Comparison of ENCODE assay signal across 16 cellular contexts in genomic region chr18:59954746-59955145, GRCh38. TPM values are rescaled to one million over a fixed set of nuclear protein-coding genes. Genes with fewer than 3 reads are reported as not detected.
DNase-seq lines count a peak whose midpoint lies in the region; ATAC-seq and TF ChIP-seq lines count a peak whose summit lies in the region.
"Had no signal": no experiment of that assay in that cellular context is flagged by ENCODE, and none has a peak within 500 bp of the region (broad histone marks: within the 10 kb centered on the region; RNA-seq: fewer than 3 reads in every experiment).

No MANE protein-coding gene starts in this region.

- no peaks in the 10 kb centered on the region for H3K9me3 ChIP-seq in HCT116 (ENCODE audit: control insufficient read depth in 1 of 2, insufficient read depth in 1 of 2, low read depth in 1 of 2, low read length in 2 of 2)
- H3K9me3 ChIP-seq in Peyer's patch = no peaks in the 10 kb centered on the region
- H3K9me3 ChIP-seq: esophagus squamous epithelium, ovary had no signal

- intact Hi-C loops in HCT116 (cut with micrococcal nuclease) = no loop called here

- H3K27me3 ChIP-seq in HCT116 (ENCODE audit: insufficient read depth, low read length) (no peaks in the 10 kb centered on the region), Peyer's patch (no peaks in the 10 kb centered on the region)
- H3K27me3 ChIP-seq: esophagus squamous epithelium, ovary had no signal

- H3K9ac ChIP-seq in HCT116 (ENCODE audit: low read length) = peak overlapping the region; percentile 34

- H3K79me2 ChIP-seq in HCT116 (ENCODE audit: insufficient read depth, low read length) = no peaks in the 10 kb centered on the region

- H3K4me1 ChIP-seq in HCT116 (ENCODE audit: control insufficient read depth in 1 of 2, insufficient read depth in 2 of 2, low read length in 2 of 2) (peaks cover 90 to 98% of the 10 kb centered on the region in 2 experiments), Peyer's patch (no peaks in the 10 kb centered on the region)

- peak overlapping the region; percentile 68 for H3K4me2 ChIP-seq in HCT116 (ENCODE audit: low read length)

- TF ChIP-seq POLR2A in HCT116 (IDR thresholded peaks at IDR 0.05; ENCODE audit: borderline replicate concordance, extremely low read depth, insufficient read depth, insufficient read length) (no peak), Peyer's patch (IDR thresholded peaks at IDR 0.05) (no peak)

- TF ChIP-seq CTCF in HCT116 (IDR thresholded peaks at IDR 0.05 in 2 of 3, conservative IDR thresholded peaks at IDR 0.05 in 1 of 3; ENCODE audit: borderline replicate concordance in 1 of 3, insufficient read depth in 1 of 3, low read depth in 2 of 3, low read length in 2 of 3) = no peak
- no peak for TF ChIP-seq CTCF in foreskin fibroblast (IDR thresholded peaks at IDR 0.05; ENCODE audit: low read depth, low read length)
- no peak for TF ChIP-seq CTCF in Peyer's patch (IDR thresholded peaks at IDR 0.05)

- peak; percentile 37 for DNase-seq in AG08395 (ENCODE audit: low spot score)
- DNase-seq in HCT116 (ENCODE audit: low read depth, low spot score) = peak; percentile 84
- DNase-seq in SW480 (ENCODE audit: low spot score) = peak; percentile 55
- DNase-seq in foreskin fibroblast = peak; percentile 60 to 62
- no peak for DNase-seq in NCI-H510A treated with DMSO at 0.1 percent for 48 hours (lab: John Stamatoyannopoulos, UW)
- DNase-seq in Peyer's patch = no peak
- DNase-seq: esophagus squamous epithelium; H9; midbrain; NCI-H1092 treated with DMSO at 0.1 percent for 48 hours; NCI-H524 treated with DMSO at 0.1 percent for 48 hours; ovary; stimulated activated CD8-positive, alpha-beta memory T cell treated with anti-CD3 and anti-CD28 coated beads, Interleukin-4, amount 100 ng/mL, for 48 hours had no signal

- BruUV-seq in HCT116 (replicated peaks; lab: Mats Ljungman, UMichigan) = no TSS peak

- POLR2A ChIA-PET in HCT116 (lab: Charles Lee) = interaction anchor here (1.0 to 3.4 kb wide), 4 partner anchors 36 to 113 kb away, joined by 3 to 36 read pairs (median 12); partner anchors contain the start of gene PMAIP1

- no peaks in the 10 kb centered on the region for H4K20me1 ChIP-seq in HCT116 (ENCODE audit: insufficient read depth)

- no peaks in the 10 kb centered on the region for H3K9me2 ChIP-seq in HCT116 (ENCODE audit: insufficient read depth)

- peak; percentile 15; the same call in 1 of the 2 replicates for TF ChIP-seq RAD21 in HCT116 (IDR thresholded peaks at IDR 0.05; ENCODE audit: low read depth)

- CTCF ChIA-PET in HCT116 (lab: Charles Lee) = interaction anchor here (1.2 to 1.9 kb wide), 2 partner anchors 33 to 36 kb away, joined by 4 read pairs; no protein-coding TSS in a partner anchor

- H3K36me3 ChIP-seq in HCT116 (ENCODE audit: control insufficient read depth in 1 of 2, insufficient read depth in 2 of 2, low read length in 2 of 2) = no peaks in the 10 kb centered on the region
- H3K36me3 ChIP-seq in Peyer's patch = no peaks in the 10 kb centered on the region
- H3K36me3 ChIP-seq: esophagus squamous epithelium, ovary had no signal

- RAD21 ChIA-PET in HCT116 (lab: Charles Lee; ENCODE audit: low non-redundant PET in 1 of 2, low total read pairs in 2 of 2, uncharacterized antibody in 2 of 2, unreplicated experiment in 2 of 2) = interaction anchor here in 1 of 2 experiments (1.1 kb wide), 1 partner anchor 30 kb away, joined by 3 read pairs; no protein-coding TSS in a partner anchor

- peak overlapping the region; percentile 80 for H3K27ac ChIP-seq in HCT116 (ENCODE audit: low read depth, low read length)
- no peak overlapping the region for H3K27ac ChIP-seq in Peyer's patch
- H3K27ac ChIP-seq: ovary, RWPE1 had no signal

- peak overlapping the region; percentile 24 for H2AFZ ChIP-seq in HCT116 (ENCODE audit: low read depth, low read length, poor library complexity, severe bottlenecking)

- H3K4me3 ChIP-seq in HCT116 (replicated peaks in 1 of 2; ENCODE audit: low read depth in 1 of 2, low read length in 2 of 2) = peak overlapping the region; percentile 24 to 25
- H3K4me3 ChIP-seq in foreskin fibroblast (ENCODE audit: low read depth in 1 of 2, low read length in 2 of 2) = no peak overlapping the region
- H3K4me3 ChIP-seq in Peyer's patch = no peak overlapping the region
- H3K4me3 ChIP-seq: esophagus squamous epithelium, ovary had no signal

- ATAC-seq in HCT116 (peak; percentile 31), GM18868 (IDR thresholded peaks at IDR 0.05; ENCODE audit: unreplicated experiment) (no peak), HG03135 (IDR thresholded peaks at IDR 0.05; ENCODE audit: unreplicated experiment) (no peak)

TF ChIP-seq in HCT116, 20 proteins besides CTCF, POLR2A, EP300 and RAD21 (continues in another document):
- peak; percentile 79 for TF ChIP-seq SIN3A (IDR thresholded peaks at IDR 0.05; ENCODE audit: low read depth)
- no peak for TF ChIP-seq REST (IDR thresholded peaks at IDR 0.05; ENCODE audit: low read depth)
- peak; percentile 96 for TF ChIP-seq JUND (IDR thresholded peaks at IDR 0.05)
- peak; percentile 91 for TF ChIP-seq TCF7L2 (IDR thresholded peaks at IDR 0.05; ENCODE audit: borderline replicate concordance, extremely low read depth, insufficient read depth, insufficient read length)
- TF ChIP-seq SP1 (IDR thresholded peaks at IDR 0.05; ENCODE audit: low read depth) = peak; percentile 92
- TF ChIP-seq ZNF274 (IDR thresholded peaks at IDR 0.05; ENCODE audit: low read depth, low read length) = no peak
- peak; percentile 95 for TF ChIP-seq FOSL1 (IDR thresholded peaks at IDR 0.05; ENCODE audit: low read depth)
- TF ChIP-seq MAX (IDR thresholded peaks at IDR 0.05) = peak; percentile 57; the same call in 1 of the 2 replicates
- no peak for TF ChIP-seq ZBTB33 (IDR thresholded peaks at IDR 0.05; ENCODE audit: extremely low read depth, insufficient replicate concordance, low read length)
- no peak for TF ChIP-seq YY1 (IDR thresholded peaks at IDR 0.05; ENCODE audit: extremely low read depth, insufficient replicate concordance, low read depth, low read length)
- peak; percentile 88 for TF ChIP-seq CEBPB (IDR thresholded peaks at IDR 0.05; ENCODE audit: low read depth)
- peak; percentile 77 for TF ChIP-seq SRF (IDR thresholded peaks at IDR 0.05; ENCODE audit: low read depth)
- TF ChIP-seq ZFX (IDR thresholded peaks at IDR 0.05) = no peak
- TF ChIP-seq EGR1 (IDR thresholded peaks at IDR 0.05; ENCODE audit: low read depth) = no peak
- TF ChIP-seq EZH2 (IDR thresholded peaks at IDR 0.05) = no peak
- peak; percentile 82; the same call in 1 of the 2 replicates for TF ChIP-seq CBX3 (IDR thresholded peaks at IDR 0.05; ENCODE audit: low read depth)
- TF ChIP-seq ATF3 (IDR thresholded peaks at IDR 0.05) = 0 out of 2 replicates have a peak, but pooled peaks have one; percentile 52
- peak; percentile 44; the same call in 1 of the 2 replicates for TF ChIP-seq POLR2AphosphoS5 (IDR thresholded peaks at IDR 0.05; ENCODE audit: low read depth, low read length)
- TF ChIP-seq EZH2phosphoT487 (IDR thresholded peaks at IDR 0.05; ENCODE audit: borderline replicate concordance) = no peak

RNA-seq across cellular contexts. Expression of gene PMAIP1, which starts 55.0 kb away (rescaled TPM):
- total RNA-seq in HCT116 (2021; ENCODE audit: unreplicated experiment) (66.7 TPM), Peyer's patch (1 to 10 TPM in 2 of 4 donors, under 1 TPM in 1, not detected in 1; 0.94 to 2.5 (median 1.4) TPM)
- 29.9 and 33.4 TPM in 2 replicates for polyA plus RNA-seq in HCT116 (2012)

Comparison
In these comparisons a context has a peak if more than half of its experiments do, and no peak if none do; other contexts are left out.
1. DNase-seq: peak in AG08395 (single experiment), HCT116 (single experiment), SW480 (single experiment) and foreskin fibroblast (2 of 2); none in NCI-H510A treated with DMSO at 0.1 percent for 48 hours (single experiment) and Peyer's patch (0 of 3).
2. H3K4me3 ChIP-seq: peak in HCT116 (2 of 2); none in foreskin fibroblast (0 of 2) and Peyer's patch (0 of 4).
3. RNA of gene PMAIP1, which starts 55.0 kb away (total RNA-seq): 66.7 TPM in HCT116 (single experiment); 0.94 to 2.5 TPM in Peyer's patch; every median in the first group is over 10 times any median in the second.